ENCODE assay signal across 2 cellular contexts in genomic region chrX:14896273-14896672, GRCh38.
TF ChIP-seq lines count a peak whose summit lies in the region.

No MANE protein-coding gene starts in this region.

TF ChIP-seq in GM12891, 5 proteins besides CTCF, POLR2A, EP300 and RAD21:
- TF ChIP-seq SPI1 (IDR thresholded peaks at IDR 0.05; ENCODE audit: low read depth, low read length): no peak
- TF ChIP-seq POU2F2 (IDR thresholded peaks at IDR 0.05; ENCODE audit: low read depth, low read length): no peak
- TF ChIP-seq TAF1 (IDR thresholded peaks at IDR 0.05; ENCODE audit: low read depth, low read length): no peak

TF ChIP-seq in GM12878, 131 proteins besides CTCF, POLR2A, EP300 and RAD21:
- TF ChIP-seq IKZF1 (conservative IDR thresholded peaks at IDR 0.05): 0 out of 2 replicates have a peak, but pooled peaks have one; percentile 20
- no peak for TF ChIP-seq MEF2B (IDR thresholded peaks at IDR 0.05; ENCODE audit: partially characterized antibody, poor library complexity, severe bottlenecking)
- no peak for TF ChIP-seq POU2F2 (IDR thresholded peaks at IDR 0.05; ENCODE audit: borderline replicate concordance, low read depth, low read length)
- peak; percentile 52 for TF ChIP-seq NR2F1 (conservative IDR thresholded peaks at IDR 0.05)
- TF ChIP-seq TCF7 (IDR thresholded peaks at IDR 0.05; ENCODE audit: borderline replicate concordance): no peak
- no peak for TF ChIP-seq SRF (IDR thresholded peaks at IDR 0.05; ENCODE audit: low read depth in 2 of 2, low read length in 2 of 2)
- TF ChIP-seq MXI1 (IDR thresholded peaks at IDR 0.05; ENCODE audit: low read depth, low read length): no peak
TF ChIP-seq in GM12878: peak in this region for 2.
